16 cellular contexts compared by ENCODE assay signal in genomic region chr2:144455979-144456378, GRCh38.
DNase-seq lines count a peak whose midpoint lies in the region; ATAC-seq and TF ChIP-seq lines count a peak whose summit lies in the region.
"Had no signal": no experiment of that assay in that cellular context is flagged by ENCODE, and none has a peak within 500 bp of the region (broad histone marks: within the 10 kb centered on the region; RNA-seq: fewer than 3 reads in every experiment).

No MANE protein-coding gene starts in this region.

- peak overlapping the region; percentile 76 for H3K4me2 ChIP-seq in skeletal muscle satellite cell (ENCODE audit: low read length)
- H3K4me2 ChIP-seq: hepatocyte had no signal

- peak overlapping the region in 3 of 5 donors; percentile 57 to 72 (median 72) for H3K27ac ChIP-seq in adrenal gland
- H3K27ac ChIP-seq: hepatocyte, thyroid gland had no signal

- H3K4me1 ChIP-seq in adrenal gland (replicated peaks in 1 of 2) (peaks cover 63 to 95% of the 10 kb centered on the region in 2 donors), skeletal muscle satellite cell (ENCODE audit: control insufficient read depth, insufficient read depth, low read length) (peaks cover 74% of the 10 kb centered on the region)
- H3K4me1 ChIP-seq: thyroid gland had no signal

- TF ChIP-seq CTCF in HFFc6 (IDR thresholded peaks at IDR 0.05) (no peak), adrenal gland (IDR thresholded peaks at IDR 0.05) (no peak)

- H3K36me3 ChIP-seq in adrenal gland (replicated peaks in 1 of 2) = no peaks in the 10 kb centered on the region
- no peaks in the 10 kb centered on the region for H3K36me3 ChIP-seq in skeletal muscle satellite cell (ENCODE audit: insufficient read depth, low read length)
- H3K36me3 ChIP-seq: thyroid gland had no signal

- H3K4me1 Mint-ChIP-seq in HFFc6 (ENCODE audit: low read depth) (peaks cover 91% of the 10 kb centered on the region), immature natural killer cell (peaks cover 94 to 100% of the 10 kb centered on the region in 2 donors)

- no peak for TF ChIP-seq POLR2A in adrenal gland (IDR thresholded peaks at IDR 0.05)

- H3K36me3 Mint-ChIP-seq in HFFc6 (ENCODE audit: low read depth) (peaks cover 11% of the 10 kb centered on the region; the same call in 1 of the 2 replicates), immature natural killer cell (peaks cover 0 to 3% (median 0%) of the 10 kb centered on the region in 3 donors)
- H3K36me3 Mint-ChIP-seq: naive thymus-derived CD4-positive, alpha-beta T cell had no signal

- 0 out of 2 replicates have a peak, but pooled peaks cover 2% of the 10 kb centered on the region for H3K27me3 Mint-ChIP-seq in HFFc6 (ENCODE audit: insufficient read depth)
- H3K27me3 Mint-ChIP-seq in immature natural killer cell (ENCODE audit: low read depth in 3 of 3) = peaks cover 8 to 12% (median 10%) of the 10 kb centered on the region in 3 donors

- 81 to 90% (median 88%) methylated on average over 3 of the region's 3 CpGs for WGBS in adrenal gland, 4 donors

- H3K9me3 Mint-ChIP-seq in HFFc6 (no peaks in the 10 kb centered on the region), immature natural killer cell (no peaks in the 10 kb centered on the region)
- H3K9me3 Mint-ChIP-seq: activated T-helper 2 cell treated with anti-CD3 and anti-CD28 coated beads, Interferon-gamma antibody, Interleukin-2, Interleukin-4, amounts not matched to agents 10 μg/mL and 5 μg/mL and 100 μg/mL, durations not matched to agents 14 hours and 24 hours and 36 hours; naive thymus-derived CD4-positive, alpha-beta T cell had no signal

- peak overlapping the region; percentile 92 for H3K27ac Mint-ChIP-seq in HFFc6
- H3K27ac Mint-ChIP-seq in immature natural killer cell = peak overlapping the region in 4 of 6 donors; percentile 93 to 99 (median 98)
- H3K27ac Mint-ChIP-seq: naive thymus-derived CD4-positive, alpha-beta T cell had no signal

- H3K4me3 Mint-ChIP-seq in HFFc6 (peak overlapping the region; percentile 81), immature natural killer cell (peak overlapping the region in 4 of 5 donors; percentile 18 to 91 (median 60))
- H3K4me3 Mint-ChIP-seq: naive thymus-derived CD4-positive, alpha-beta T cell had no signal

- H3K27me3 ChIP-seq in adrenal gland (no peaks in the 10 kb centered on the region), skeletal muscle satellite cell (ENCODE audit: control insufficient read depth, insufficient read depth, low read length) (no peaks in the 10 kb centered on the region)
- H3K27me3 ChIP-seq: thyroid gland had no signal

- intact Hi-C loops in adrenal gland (cut with DNase I) = no loop called here

- ATAC-seq in GM18907 (IDR thresholded peaks at IDR 0.05; ENCODE audit: unreplicated experiment) = no peak
- ATAC-seq in HG02884 (IDR thresholded peaks at IDR 0.05; ENCODE audit: unreplicated experiment) = no peak

- peak overlapping the region; percentile 21 for H3K9ac ChIP-seq in skeletal muscle satellite cell (ENCODE audit: low read depth, low read length)

- no peak for DNase-seq in HFFc6
- no peak for DNase-seq in adrenal gland
- no peak for DNase-seq in immature natural killer cell
- DNase-seq in NCI-H1694 treated with DMSO at 0.1 percent for 48 hours (lab: John Stamatoyannopoulos, UW) = no peak
- no peak for DNase-seq in islet precursor cell
- DNase-seq: activated CD4-positive, alpha-beta T cell treated with anti-CD3 and anti-CD28 coated beads, Interleukin-2, amount 50 U/mL, for 48 hours; anterior cingulate cortex; C1 segment of cervical spinal cord; naive thymus-derived CD4-positive, alpha-beta T cell; NCI-H1694; thyroid gland had no signal

- no peak overlapping the region for H3K4me3 ChIP-seq in adrenal gland
- no peak overlapping the region for H3K4me3 ChIP-seq in skeletal muscle satellite cell (ENCODE audit: low read length)
- H3K4me3 ChIP-seq: hepatocyte, thyroid gland had no signal

- H3K9me3 ChIP-seq in adrenal gland (replicated peaks in 1 of 3) (no peaks in the 10 kb centered on the region), skeletal muscle satellite cell (replicated peaks; ENCODE audit: low read length) (no peaks in the 10 kb centered on the region)
- H3K9me3 ChIP-seq: thyroid gland had no signal
